In genomic region chr12:105433804-105434203, GRCh38 we compare ENCODE assay signal across 2 cellular contexts.
TF ChIP-seq lines count a peak whose summit lies in the region.

No MANE protein-coding gene starts in this region.

TF ChIP-seq in SK-N-SH, 30 proteins besides CTCF, POLR2A, EP300 and RAD21 (continued from another document):
- TF ChIP-seq PBX3 (IDR thresholded peaks at IDR 0.05) (peak; percentile 55; the same call in 1 of the 2 replicates), TEAD4 (IDR thresholded peaks at IDR 0.05; ENCODE audit: borderline replicate concordance, insufficient read depth) (0 out of 2 replicates have a peak, but pooled peaks have one; percentile 26), RXRA (IDR thresholded peaks at IDR 0.05; ENCODE audit: borderline replicate concordance, low read depth) (no peak), MXI1 (IDR thresholded peaks at IDR 0.05; ENCODE audit: low read depth, low read length) (no peak), JUND (IDR thresholded peaks at IDR 0.05) (peak; percentile 73), FOXM1 (IDR thresholded peaks at IDR 0.05; ENCODE audit: low read depth) (peak; percentile 61; the same call in 1 of the 2 replicates), TCF12 (IDR thresholded peaks at IDR 0.05) (peak; percentile 65)

TF ChIP-seq in SK-N-SH treated with all-trans-retinoic acid at 6 μM for 48 hours, 23 proteins besides CTCF, POLR2A, EP300 and RAD21 (continued from another document):
- no peak for TF ChIP-seq TSHZ2 (CRISPR knock-in tag; IDR thresholded peaks at IDR 0.05)
- no peak for TF ChIP-seq ZFP30 (CRISPR knock-in tag; IDR thresholded peaks at IDR 0.05)
- no peak for TF ChIP-seq CSDC2 (CRISPR knock-in tag; IDR thresholded peaks at IDR 0.05)
- no peak for TF ChIP-seq OSR1 (CRISPR knock-in tag; IDR thresholded peaks at IDR 0.05)
- TF ChIP-seq GLIS3 (CRISPR knock-in tag; IDR thresholded peaks at IDR 0.05) = no peak
- no peak for TF ChIP-seq CSRNP3 (CRISPR knock-in tag; IDR thresholded peaks at IDR 0.05)
- TF ChIP-seq PATZ1 (CRISPR knock-in tag; IDR thresholded peaks at IDR 0.05; ENCODE audit: borderline replicate concordance) = no peak
